Comparison of ENCODE assay signal across 25 cellular contexts in genomic region chr19:55695511-55696290, GRCh38. TPM values are rescaled to one million over a fixed set of nuclear protein-coding genes. Genes with fewer than 3 reads are reported as not detected.
"Had no signal": no experiment of that assay in that cellular context is flagged by ENCODE, and none has a peak within 500 bp of the region (broad histone marks: within the 10 kb centered on the region; RNA-seq: fewer than 3 reads in every experiment).

No MANE protein-coding gene starts in this region.

- ATAC-seq: activated CD4-positive, alpha-beta T cell treated with anti-CD3 and anti-CD28 coated beads for 36 hours; left ventricle myocardium superior; naive thymus-derived CD4-positive, alpha-beta T cell; SK-N-SH treated with all-trans-retinoic acid at 6 μM for 48 hours; WTC11 had no signal

- H3K9me3 ChIP-seq: thoracic aorta, upper lobe of left lung had no signal

- FAIRE-seq: small intestine had no signal

- DNase-seq: activated CD4-positive, alpha-beta T cell treated with anti-CD3 and anti-CD28 coated beads for 36 hours; activated CD4-positive, alpha-beta T cell treated with anti-CD3 and anti-CD28 coated beads, Interleukin-2, amount 50 U/mL, for 48 hours; activated gamma-delta T cell; amygdala; foreskin melanocyte; glutamatergic neuron; left ventricle myocardium superior; mesendoderm; naive thymus-derived CD4-positive, alpha-beta T cell; retina; small intestine; stimulated activated CD4-positive, alpha-beta T cell treated with anti-CD3 and anti-CD28 coated beads, Interleukin-4, amount 100 ng/mL, for 1 hour; T-cell had no signal

- H3K27me3 ChIP-seq: cardiac muscle cell, upper lobe of left lung had no signal

- H2AFZ ChIP-seq: parathyroid adenoma had no signal

- H3K27me3 Mint-ChIP-seq: activated CD4-positive, alpha-beta T cell treated with anti-CD3 and anti-CD28 coated beads for 36 hours; activated naive CD8-positive, alpha-beta T cell; naive thymus-derived CD4-positive, alpha-beta T cell; T-cell had no signal

- H3K36me3 Mint-ChIP-seq: activated naive CD8-positive, alpha-beta T cell had no signal

- H3K4me1 ChIP-seq: parathyroid adenoma, upper lobe of left lung had no signal

- H3K9me3 Mint-ChIP-seq: T-cell, WTC11 had no signal

- H3K4me1 Mint-ChIP-seq: activated CD4-positive, alpha-beta T cell treated with anti-CD3 and anti-CD28 coated beads for 36 hours; T-cell; WTC11 had no signal

- H3K9ac ChIP-seq: parathyroid adenoma had no signal

- H3K27ac ChIP-seq: cardiac muscle cell, epithelial cell of prostate, parathyroid adenoma, thoracic aorta, upper lobe of left lung had no signal

- H3K4me3 ChIP-seq: cardiac muscle cell, thoracic aorta, upper lobe of left lung had no signal

- H3K27ac Mint-ChIP-seq: activated CD4-positive, alpha-beta T cell treated with anti-CD3 and anti-CD28 coated beads for 36 hours; activated naive CD8-positive, alpha-beta T cell; naive thymus-derived CD4-positive, alpha-beta T cell; T-cell; WTC11 had no signal

- H3K4me3 Mint-ChIP-seq: activated CD4-positive, alpha-beta T cell treated with anti-CD3 and anti-CD28 coated beads for 36 hours; activated naive CD8-positive, alpha-beta T cell; naive thymus-derived CD4-positive, alpha-beta T cell; T-cell; WTC11 had no signal

RNA-seq across cellular contexts. Expression of gene NLRP9, which starts 42.5 kb away (rescaled TPM):
- total RNA-seq: activated CD4-positive, alpha-beta T cell treated with anti-CD3 and anti-CD28 coated beads for 36 hours; cardiac muscle cell; dermis microvascular lymphatic vessel endothelial cell; fibroblast of lung; kidney epithelial cell; left ventricle myocardium superior; mucosa of gallbladder; naive thymus-derived CD4-positive, alpha-beta T cell; T-cell; thoracic aorta; upper lobe of left lung; WTC11 had no signal
- polyA plus RNA-seq: cardiac muscle cell; fibroblast of lung; naive thymus-derived CD4-positive, alpha-beta T cell had no signal
